In genomic region chr13:106532111-106532929, GRCh38 we compare ENCODE assay signal across 8 cellular contexts. TPM values are rescaled to one million over a fixed set of nuclear protein-coding genes. Genes with fewer than 3 reads are reported as not detected.
DNase-seq lines count a peak whose midpoint lies in the region; ATAC-seq and TF ChIP-seq lines count a peak whose summit lies in the region.

No MANE protein-coding gene starts in this region.

- no peak for TF ChIP-seq CTCF in coronary artery (IDR thresholded peaks at IDR 0.05)

- H3K27me3 ChIP-seq in muscle layer of duodenum (ENCODE audit: low read depth, low read length) (no peaks in the 10 kb centered on the region), aorta (ENCODE audit: control insufficient read depth in 1 of 2, insufficient read depth in 2 of 2, low read length in 1 of 2) (no peaks in the 10 kb centered on the region)

- WGBS in aorta, 2 donors, result 3% methylated on average over 18 of the region's 18 CpGs

- no peaks in the 10 kb centered on the region for H3K9me3 ChIP-seq in muscle layer of duodenum (ENCODE audit: control insufficient read depth in 1 of 2, low read length in 2 of 2)
- no peaks in the 10 kb centered on the region for H3K9me3 ChIP-seq in aorta (ENCODE audit: control insufficient read depth, low read length)

- peak overlapping the region; percentile 27 to 92 for H3K27ac ChIP-seq in coronary artery
- peak overlapping the region; percentile 86 for H3K27ac ChIP-seq in muscle layer of duodenum (ENCODE audit: low read length)
- H3K27ac ChIP-seq in aorta (ENCODE audit: low read depth in 1 of 2, low read length in 2 of 2), result peak overlapping the region; percentile 43 to 70

- H3K27me3 Mint-ChIP-seq in stimulated activated naive CD8-positive, alpha-beta T cell treated with anti-CD3 and anti-CD28 coated beads, Interleukin-15, Interleukin-2, amounts not matched to agents 100 ng/mL and 50 ng/mL, for 24 hours, result peaks cover 58% of the 10 kb centered on the region

- H3K27ac Mint-ChIP-seq in stimulated activated naive CD8-positive, alpha-beta T cell treated with anti-CD3 and anti-CD28 coated beads, Interleukin-15, Interleukin-2, amounts not matched to agents 100 ng/mL and 50 ng/mL, for 24 hours, result no peak overlapping the region

- peaks cover 22% of the 10 kb centered on the region for H3K4me1 Mint-ChIP-seq in stimulated activated naive CD8-positive, alpha-beta T cell treated with anti-CD3 and anti-CD28 coated beads, Interleukin-15, Interleukin-2, amounts not matched to agents 100 ng/mL and 50 ng/mL, for 24 hours (ENCODE audit: low read depth)

- H3K4me3 Mint-ChIP-seq in stimulated activated naive CD8-positive, alpha-beta T cell treated with anti-CD3 and anti-CD28 coated beads, Interleukin-15, Interleukin-2, amounts not matched to agents 100 ng/mL and 50 ng/mL, for 24 hours, result peak overlapping the region; percentile 30

- intact Hi-C loops in aorta (cut with DNase I), result loop anchor here (5.0 to 10.0 kb wide), 9 partner anchors 382 to 1958 kb away; no protein-coding TSS in a partner anchor

- no peaks in the 10 kb centered on the region for H3K36me3 Mint-ChIP-seq in stimulated activated naive CD8-positive, alpha-beta T cell treated with anti-CD3 and anti-CD28 coated beads, Interleukin-15, Interleukin-2, amounts not matched to agents 100 ng/mL and 50 ng/mL, for 24 hours (ENCODE audit: low read depth)

- peaks cover 0 to 20% of the 10 kb centered on the region in 2 donors for H3K4me1 ChIP-seq in muscle layer of duodenum (ENCODE audit: control insufficient read depth in 1 of 2, insufficient read depth in 2 of 2, low read length in 2 of 2)
- H3K4me1 ChIP-seq in aorta (ENCODE audit: control insufficient read depth in 1 of 2, insufficient read depth in 2 of 2, low read length in 2 of 2), result no peaks in the 10 kb centered on the region

- DNase-seq in stimulated activated naive CD8-positive, alpha-beta T cell treated with anti-CD3 and anti-CD28 coated beads, Interleukin-15, Interleukin-2, amounts not matched to agents 100 U/mL and 50 U/mL, for 24 hours, result no peak
- DNase-seq in coronary artery (ENCODE audit: low spot score) (no peak), aorta (peak in 1 of 2 donors; percentile 42), midbrain (lab: John Stamatoyannopoulos, UW) (no peak)

- H3K4me3 ChIP-seq in coronary artery, result peak overlapping the region; percentile 77
- peak overlapping the region; percentile 70 to 75 for H3K4me3 ChIP-seq in muscle layer of duodenum (ENCODE audit: low read depth in 1 of 2, low read length in 2 of 2)
- peak overlapping the region; percentile 37 to 86 for H3K4me3 ChIP-seq in aorta (ENCODE audit: low read length in 2 of 2)

- no peaks in the 10 kb centered on the region for H3K9me3 Mint-ChIP-seq in stimulated activated naive CD8-positive, alpha-beta T cell treated with anti-CD3 and anti-CD28 coated beads, Interleukin-15, Interleukin-2, amounts not matched to agents 100 ng/mL and 50 ng/mL, for 24 hours

- no peak for ATAC-seq in stimulated activated naive CD8-positive, alpha-beta T cell treated with anti-CD3 and anti-CD28 coated beads, Interleukin-15, Interleukin-2, amounts not matched to agents 100 U/mL and 50 U/mL, for 24 hours
- ATAC-seq in aorta (ENCODE audit: low FRiP score) (no peak), GM19452 (IDR thresholded peaks at IDR 0.05; ENCODE audit: unreplicated experiment) (no peak), HG02885 (IDR thresholded peaks at IDR 0.05; ENCODE audit: poor library complexity, unreplicated experiment) (no peak)

- H3K36me3 ChIP-seq in muscle layer of duodenum (ENCODE audit: control insufficient read depth in 1 of 2, insufficient read depth in 2 of 2, low read length in 2 of 2), result no peaks in the 10 kb centered on the region
- H3K36me3 ChIP-seq in aorta (ENCODE audit: control insufficient read depth in 1 of 2, insufficient read depth in 2 of 2, low read length in 1 of 2), result no peaks in the 10 kb centered on the region

RNA-seq across cellular contexts. Expression of gene EFNB2, which starts 3.1 kb away (rescaled TPM):
- total RNA-seq in aorta, result 10 to 100 TPM; 24.8 to 35.0 TPM
- 10 to 100 TPM in 1 of 2 donors, 1 to 10 TPM in 1; 7.3 to 15.7 TPM for polyA plus RNA-seq in aorta

RNA-seq across cellular contexts. Expression of gene ARGLU1, which starts 35.6 kb away (rescaled TPM):
- total RNA-seq in aorta, result 100 to 1,000 TPM; 108 to 142 TPM
- polyA plus RNA-seq in aorta, result 100 to 1,000 TPM in 1 of 2 donors, 10 to 100 TPM in 1; 23.2 to 178 TPM
